Comparison of ENCODE assay signal across 23 cellular contexts in genomic region chr1:21830792-21831453, GRCh38. TPM values are rescaled to one million over a fixed set of nuclear protein-coding genes. Genes with fewer than 3 reads are reported as not detected.
"Had no signal": no experiment of that assay in that cellular context is flagged by ENCODE, and none has a peak within 500 bp of the region (broad histone marks: within the 10 kb centered on the region; RNA-seq: fewer than 3 reads in every experiment).

No MANE protein-coding gene starts in this region.

- H3K27ac ChIP-seq: Peyer's patch, VCaP had no signal

- FAIRE-seq: astrocyte had no signal

- ATAC-seq: activated naive CD4-positive, alpha-beta T cell treated with anti-CD3 and anti-CD28 coated beads, Interleukin-2, amount 50 U/mL, for 72 hours; activated T-cell treated with anti-CD3 and anti-CD28 coated beads, Interleukin-2, amount 50 U/mL, for 4 hours; T-cell had no signal

- H3K4me3 ChIP-seq: Peyer's patch had no signal

- H3K27me3 ChIP-seq: Peyer's patch had no signal

- H3K4me1 ChIP-seq: Peyer's patch had no signal

- DNase-seq: activated CD4-positive, alpha-beta memory T cell treated with anti-CD3 and anti-CD28 coated beads for 36 hours; activated CD4-positive, alpha-beta T cell treated with anti-CD3 and anti-CD28 coated beads, Interleukin-2, amount 10 ng/mL, durations not matched to agents 7 days and 5 days; activated CD4-positive, CD25-positive, alpha-beta regulatory T cell; activated CD8-positive, alpha-beta memory T cell treated with anti-CD3 and anti-CD28 coated beads for 24 hours; activated effector memory CD4-positive, alpha-beta T cell treated with anti-CD3 and anti-CD28 coated beads, Interleukin-2, amount 50 U/mL, for 16 hours; activated naive CD4-positive, alpha-beta T cell treated with Interleukin-2 at 50 U/mL for 16 hours; activated T-cell treated with anti-CD3 and anti-CD28 coated beads, Interleukin-2, amount 50 U/mL, for 4 hours; amygdala; KG1; NCI-H1048; NCI-H146; NCI-H187 treated with DMSO at 0.1 percent for 48 hours; NCI-H2081 treated with DMSO at 0.1 percent for 48 hours; NCI-H446; NCI-H524; Peyer's patch; SHP77 treated with DMSO at 0.1 percent for 48 hours; T-cell had no signal

RNA-seq across cellular contexts. Expression of gene LDLRAD2, which starts 18.9 kb away (rescaled TPM):
- total RNA-seq: activated CD4-positive, alpha-beta memory T cell treated with anti-CD3 and anti-CD28 coated beads for 36 hours; activated CD4-positive, alpha-beta T cell treated with anti-CD3 and anti-CD28 coated beads, Interleukin-2, amount 10 ng/mL, durations not matched to agents 7 days and 5 days; LHCN-M2; M059J had no signal
